In genomic region chr2:48110497-48110896, GRCh38 we compare ENCODE assay signal across 11 cellular contexts.
DNase-seq lines count a peak whose midpoint lies in the region; ATAC-seq and TF ChIP-seq lines count a peak whose summit lies in the region.
"Had no signal": no experiment of that assay in that cellular context is flagged by ENCODE, and none has a peak within 500 bp of the region (broad histone marks: within the 10 kb centered on the region; RNA-seq: fewer than 3 reads in every experiment).

No MANE protein-coding gene starts in this region.

- POLR2A ChIA-PET in Caco-2 (lab: Charles Lee): no interaction called here

- H3K36me3 Mint-ChIP-seq in Caco-2 (ENCODE audit: insufficient read depth, unreplicated experiment) (no peaks in the 10 kb centered on the region), natural killer cell (no peaks in the 10 kb centered on the region)

- H3K9me3 Mint-ChIP-seq in Caco-2 (ENCODE audit: unreplicated experiment) (no peaks in the 10 kb centered on the region), natural killer cell (no peaks in the 10 kb centered on the region)
- H3K9me3 Mint-ChIP-seq: activated CD4-positive, alpha-beta memory T cell treated with anti-CD3 and anti-CD28 coated beads, Interleukin-2, amount 10 ng/mL, durations not matched to agents 7 days and 5 days had no signal

- intact Hi-C loops in Caco-2 (cut with micrococcal nuclease; ENCODE audit: unreplicated experiment) (no loop called here), dorsolateral prefrontal cortex (cut with DNase I) (no loop called here), natural killer cell (cut with micrococcal nuclease) (no loop called here)

- CTCF ChIA-PET in Caco-2 (lab: Charles Lee): no interaction called here

- H3K4me3 Mint-ChIP-seq in Caco-2 (ENCODE audit: unreplicated experiment) (peak overlapping the region; percentile 75), natural killer cell (peak overlapping the region; percentile 94)

- H3K4me1 Mint-ChIP-seq in Caco-2 (ENCODE audit: low read depth, unreplicated experiment) (peaks cover 30% of the 10 kb centered on the region), natural killer cell (peaks cover 26 to 30% of the 10 kb centered on the region in 2 donors)

- no peak for ATAC-seq in natural killer cell
- no peak for ATAC-seq in GM18517 (IDR thresholded peaks at IDR 0.05; ENCODE audit: unreplicated experiment)
- no peak for ATAC-seq in HG02642 (IDR thresholded peaks at IDR 0.05; ENCODE audit: poor library complexity, unreplicated experiment)

- BruUV-seq in Caco-2 (replicated peaks; lab: Mats Ljungman, UMichigan): no TSS peak

- TF ChIP-seq CTCF in Caco-2 (IDR thresholded peaks at IDR 0.05; ENCODE audit: insufficient read depth in 1 of 2, low read depth in 1 of 2, low read length in 1 of 2, severe bottlenecking in 1 of 2, unreplicated experiment in 1 of 2): no peak
- TF ChIP-seq CTCF in dorsolateral prefrontal cortex (IDR thresholded peaks at IDR 0.05 in 54 of 56, conservative IDR thresholded peaks at IDR 0.05 in 2 of 56; ENCODE audit: low read depth in 1 of 56, partially characterized antibody in 56 of 56): no peak
- TF ChIP-seq CTCF in natural killer cell (IDR thresholded peaks at IDR 0.05): no peak

- peak overlapping the region; percentile 72 for H3K27ac Mint-ChIP-seq in Caco-2 (ENCODE audit: unreplicated experiment)
- H3K27ac Mint-ChIP-seq in natural killer cell: no peak overlapping the region

- H3K36me3 ChIP-seq in Caco-2 (ENCODE audit: control insufficient read depth, insufficient read depth, low read length): no peaks in the 10 kb centered on the region
- H3K36me3 ChIP-seq: brain microvascular endothelial cell had no signal

- H3K4me1 ChIP-seq in Caco-2: peaks cover 70% of the 10 kb centered on the region

- H3K27me3 ChIP-seq in Caco-2 (replicated peaks; ENCODE audit: control insufficient read depth, insufficient read depth, low read length): no peaks in the 10 kb centered on the region
- H3K27me3 ChIP-seq in dorsolateral prefrontal cortex: no peaks in the 10 kb centered on the region
- H3K27me3 ChIP-seq: brain microvascular endothelial cell had no signal

- H3K27ac ChIP-seq in dorsolateral prefrontal cortex: peak overlapping the region in 56 of 59 donors; percentile 88 to 99 (median 97)
- H3K27ac ChIP-seq: brain microvascular endothelial cell had no signal

- H3K27me3 Mint-ChIP-seq in Caco-2 (ENCODE audit: insufficient read depth, unreplicated experiment) (no peaks in the 10 kb centered on the region), natural killer cell (ENCODE audit: low read depth in 2 of 2) (no peaks in the 10 kb centered on the region)
- H3K27me3 Mint-ChIP-seq: activated CD4-positive, alpha-beta memory T cell treated with anti-CD3 and anti-CD28 coated beads, Interleukin-2, amount 10 ng/mL, durations not matched to agents 7 days and 5 days had no signal

- DNase-seq in Caco-2 (no peak), LoVo (ENCODE audit: low spot score) (peak; percentile 62), dorsolateral prefrontal cortex (no peak), natural killer cell (no peak), NAMALWA (ENCODE audit: low spot score) (no peak), NCI-H2171 treated with DMSO at 0.1 percent for 48 hours (lab: John Stamatoyannopoulos, UW) (no peak)
- DNase-seq: SIG-M5 had no signal

- no peaks in the 10 kb centered on the region for H3K9me3 ChIP-seq in Caco-2

- no peak overlapping the region for H3K4me3 ChIP-seq in Caco-2 (ENCODE audit: low read depth, low read length)
- H3K4me3 ChIP-seq in dorsolateral prefrontal cortex: peak overlapping the region in 6 of 59 donors; percentile 76 to 85 (median 79)
